Comparison of ENCODE assay signal across 11 cellular contexts in the genomic region with DNA sequence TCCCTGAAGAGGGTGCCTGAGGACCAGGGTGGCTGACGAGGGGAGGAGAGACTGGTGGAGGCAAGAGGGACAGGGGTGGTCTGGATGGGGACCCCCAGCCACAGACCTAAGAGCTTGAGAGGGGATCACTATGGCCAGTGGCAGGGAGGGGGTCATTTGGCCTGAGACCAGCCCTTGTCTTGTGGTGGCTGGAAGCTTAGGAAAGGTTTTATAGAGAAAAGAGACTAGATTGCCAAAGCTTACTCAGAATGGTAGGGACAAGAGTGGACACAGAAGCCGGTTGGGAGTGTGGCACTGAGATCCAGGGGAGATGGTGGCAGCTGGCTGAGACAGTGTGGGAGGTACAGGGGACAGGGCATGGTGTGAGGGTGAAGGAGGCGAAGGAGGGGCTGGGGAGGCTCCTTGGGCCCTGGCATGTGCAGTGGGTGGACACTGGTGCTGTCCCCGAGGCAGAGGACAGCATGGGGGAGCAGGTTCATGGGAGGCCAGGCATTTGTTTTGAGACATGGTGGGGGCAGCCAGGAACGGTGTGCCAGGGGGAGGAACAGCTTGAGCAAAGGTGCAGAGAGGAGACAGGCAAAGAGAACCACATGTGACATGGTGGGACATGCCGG.
DNase-seq lines count a peak whose midpoint lies in the region; ATAC-seq and TF ChIP-seq lines count a peak whose summit lies in the region.
"Had no signal": no experiment of that assay in that cellular context is flagged by ENCODE, and none has a peak within 500 bp of the region (broad histone marks: within the 10 kb centered on the region; RNA-seq: fewer than 3 reads in every experiment).

No MANE protein-coding gene starts in this region.

- peaks cover 44% of the 10 kb centered on the region for H3K36me3 Mint-ChIP-seq in Caco-2 (ENCODE audit: insufficient read depth, unreplicated experiment)
- peaks cover 8% of the 10 kb centered on the region for H3K36me3 Mint-ChIP-seq in activated CD8-positive, alpha-beta T cell treated with anti-CD3 and anti-CD28 coated beads for 36 hours (ENCODE audit: low read depth)

- TF ChIP-seq CTCF in Caco-2 (IDR thresholded peaks at IDR 0.05; ENCODE audit: insufficient read depth in 1 of 2, low read depth in 1 of 2, low read length in 1 of 2, severe bottlenecking in 1 of 2, unreplicated experiment in 1 of 2) (no peak), right atrium auricular region (IDR thresholded peaks at IDR 0.05) (no peak), retinal pigment epithelial cell (conservative IDR thresholded peaks at IDR 0.05; ENCODE audit: low read depth, low read length) (no peak)
- TF ChIP-seq CTCF in activated CD8-positive, alpha-beta T cell treated with anti-CD3 and anti-CD28 coated beads for 36 hours (IDR thresholded peaks at IDR 0.05), result no peak

- no peak for DNase-seq in Caco-2
- DNase-seq in activated CD8-positive, alpha-beta T cell treated with anti-CD3 and anti-CD28 coated beads for 36 hours, result no peak
- no peak for DNase-seq in right atrium auricular region (ENCODE audit: low spot score)
- no peak for DNase-seq in retinal pigment epithelial cell (ENCODE audit: low read depth)
- DNase-seq in DMS153 (lab: John Stamatoyannopoulos, UW), result no peak
- no peak for DNase-seq in AML-193 (lab: John Stamatoyannopoulos, UW)
- DNase-seq: activated CD4-positive, alpha-beta T cell treated with anti-CD3 and anti-CD28 coated beads, Interleukin-2, amount 50 U/mL, for 4 hours; hippocampal formation; NCI-H2029 had no signal

- CTCF ChIA-PET in Caco-2 (lab: Charles Lee), result no interaction called here
- CTCF ChIA-PET in activated CD8-positive, alpha-beta T cell treated with anti-CD3 and anti-CD28 coated beads for 36 hours (lab: Charles Lee), result interaction anchor here (0.9 to 1.8 kb wide), 2 partner anchors 54 to 111 kb away, joined by 3 to 5 read pairs; no protein-coding TSS in a partner anchor

- POLR2A ChIA-PET in Caco-2 (lab: Charles Lee), result interaction anchor here (3.3 kb wide), 1 partner anchor 320 kb away, joined by 16 read pairs; the partner anchor contains the start of gene IER5L
- POLR2A ChIA-PET in activated CD8-positive, alpha-beta T cell treated with anti-CD3 and anti-CD28 coated beads for 36 hours (lab: Charles Lee), result interaction anchor here (0.8 to 3.5 kb wide), 3 partner anchors 12 to 74 kb away, joined by 4 to 16 read pairs (median 6); no protein-coding TSS in a partner anchor

- peak overlapping the region; percentile 44 for H3K4me3 Mint-ChIP-seq in Caco-2 (ENCODE audit: unreplicated experiment)
- no peak overlapping the region for H3K4me3 Mint-ChIP-seq in activated CD8-positive, alpha-beta T cell treated with anti-CD3 and anti-CD28 coated beads for 36 hours

- no peak for ATAC-seq in activated CD8-positive, alpha-beta T cell treated with anti-CD3 and anti-CD28 coated beads for 36 hours
- ATAC-seq in HG03354 (IDR thresholded peaks at IDR 0.05; ENCODE audit: poor library complexity, severe bottlenecking, unreplicated experiment), result no peak
- ATAC-seq in GM21367 (IDR thresholded peaks at IDR 0.05; ENCODE audit: unreplicated experiment), result no peak

- peak overlapping the region; percentile 68 for H3K27ac Mint-ChIP-seq in Caco-2 (ENCODE audit: unreplicated experiment)
- peak overlapping the region; percentile 25 for H3K27ac Mint-ChIP-seq in activated CD8-positive, alpha-beta T cell treated with anti-CD3 and anti-CD28 coated beads for 36 hours

- H3K4me3 ChIP-seq in Caco-2 (ENCODE audit: low read depth, low read length) (no peak overlapping the region), right atrium auricular region (peak overlapping the region; percentile 59 to 61), retinal pigment epithelial cell (ENCODE audit: low read length) (peak overlapping the region; percentile 29)

- intact Hi-C loops in Caco-2 (cut with micrococcal nuclease; ENCODE audit: unreplicated experiment), result loop anchor here (2.0 to 5.0 kb wide), 2 partner anchors 71 to 99 kb away; no protein-coding TSS in a partner anchor
- intact Hi-C loops in activated CD8-positive, alpha-beta T cell treated with anti-CD3 and anti-CD28 coated beads for 36 hours (cut with micrococcal nuclease), result no loop called here

- H3K9me3 Mint-ChIP-seq in Caco-2 (ENCODE audit: unreplicated experiment), result no peaks in the 10 kb centered on the region
- H3K9me3 Mint-ChIP-seq in activated CD8-positive, alpha-beta T cell treated with anti-CD3 and anti-CD28 coated beads for 36 hours, result no peaks in the 10 kb centered on the region

- H3K4me1 ChIP-seq in Caco-2 (peaks cover 53% of the 10 kb centered on the region), right atrium auricular region (peaks cover 0 to 77% of the 10 kb centered on the region in 2 donors)

- H3K4me1 Mint-ChIP-seq in Caco-2 (ENCODE audit: low read depth, unreplicated experiment), result peaks cover 41% of the 10 kb centered on the region
- H3K4me1 Mint-ChIP-seq in activated CD8-positive, alpha-beta T cell treated with anti-CD3 and anti-CD28 coated beads for 36 hours (ENCODE audit: low read depth), result peaks cover 15% of the 10 kb centered on the region

- H3K36me3 ChIP-seq in Caco-2 (ENCODE audit: control insufficient read depth, insufficient read depth, low read length) (no peaks in the 10 kb centered on the region), right atrium auricular region (no peaks in the 10 kb centered on the region)

- H3K27me3 Mint-ChIP-seq in Caco-2 (ENCODE audit: insufficient read depth, unreplicated experiment), result no peaks in the 10 kb centered on the region
- H3K27me3 Mint-ChIP-seq in activated CD8-positive, alpha-beta T cell treated with anti-CD3 and anti-CD28 coated beads for 36 hours, result no peaks in the 10 kb centered on the region

- H3K9me3 ChIP-seq in Caco-2 (no peaks in the 10 kb centered on the region), right atrium auricular region (no peaks in the 10 kb centered on the region)

- peak overlapping the region; percentile 99 for H3K27ac ChIP-seq in right atrium auricular region

- H3K27me3 ChIP-seq in Caco-2 (replicated peaks; ENCODE audit: control insufficient read depth, insufficient read depth, low read length), result no peaks in the 10 kb centered on the region
- no peaks in the 10 kb centered on the region for H3K27me3 ChIP-seq in right atrium auricular region

- BruUV-seq in Caco-2 (replicated peaks; lab: Mats Ljungman, UMichigan), result no TSS peak
